In genomic region chr1:33169290-33170055, GRCh38 we compare ENCODE assay signal across 11 cellular contexts. TPM values are rescaled to one million over a fixed set of nuclear protein-coding genes. Genes with fewer than 3 reads are reported as not detected.
DNase-seq lines count a peak whose midpoint lies in the region; ATAC-seq and TF ChIP-seq lines count a peak whose summit lies in the region.
"Had no signal": no experiment of that assay in that cellular context is flagged by ENCODE, and none has a peak within 500 bp of the region (broad histone marks: within the 10 kb centered on the region; RNA-seq: fewer than 3 reads in every experiment).

No MANE protein-coding gene starts in this region.

- intact Hi-C loops in IMR-90 (cut with micrococcal nuclease) (no loop called here), right lobe of liver (cut with DNase I) (no loop called here)

- H3K9me3 ChIP-seq in IMR-90 (ENCODE audit: control insufficient read depth, insufficient read depth, low read length) (0 out of 2 replicates have a peak, but pooled peaks cover 3% of the 10 kb centered on the region), right lobe of liver (no peaks in the 10 kb centered on the region)
- H3K9me3 ChIP-seq: heart right ventricle had no signal

- H2BK15ac ChIP-seq in IMR-90 (ENCODE audit: low read depth, low read length): no peak overlapping the region

- H3K27ac ChIP-seq in IMR-90 (ENCODE audit: insufficient read depth, low read length) (no peak overlapping the region), right lobe of liver (no peak overlapping the region)

- TF ChIP-seq RAD21 in IMR-90 (IDR thresholded peaks at IDR 0.05; ENCODE audit: low read length): no peak

- DNase-seq in IMR-90: peak; percentile 35
- peak; percentile 72 for DNase-seq in NCI-H774 (lab: John Stamatoyannopoulos, UW)
- DNase-seq in globus pallidus (ENCODE audit: low spot score): peak; percentile 85
- peak; percentile 90 for DNase-seq in pons (ENCODE audit: low spot score)
- DNase-seq in ureter (ENCODE audit: low spot score): no peak
- DNase-seq in GM13977 (ENCODE audit: low spot score): no peak
- DNase-seq in right lobe of liver: no peak
- no peak for DNase-seq in DMS 273 (lab: John Stamatoyannopoulos, UW; ENCODE audit: unreplicated experiment)
- DNase-seq: CD8-positive, alpha-beta T cell; heart right ventricle; OCI-M1 had no signal

- in situ Hi-C loops in IMR-90 (cut with MboI; ENCODE audit: low sequenced_read_pairs): no loop called here
- in situ Hi-C loops in GM13977 (cut with MboI; ENCODE audit: low pct_unique_long_range_greater_than_20kb, low sequenced_read_pairs, unreplicated experiment): no loop called here

- peak overlapping the region; percentile 57 for H2AK9ac ChIP-seq in IMR-90 (replicated peaks; ENCODE audit: low read depth, low read length, poor library complexity)

- peaks cover 11% of the 10 kb centered on the region for H3K4me1 ChIP-seq in IMR-90 (ENCODE audit: control insufficient read depth, insufficient read depth, low read length)
- no peaks in the 10 kb centered on the region for H3K4me1 ChIP-seq in right lobe of liver

- peaks cover 16% of the 10 kb centered on the region; the same call in 1 of the 2 replicates for H3K36me3 ChIP-seq in IMR-90 (ENCODE audit: control insufficient read depth, insufficient read depth, low read length)
- H3K36me3 ChIP-seq in right lobe of liver: no peaks in the 10 kb centered on the region

- no peaks in the 10 kb centered on the region for H3K27me3 ChIP-seq in IMR-90 (ENCODE audit: control insufficient read depth, insufficient read depth, low read length)
- no peaks in the 10 kb centered on the region for H3K27me3 ChIP-seq in right lobe of liver
- H3K27me3 ChIP-seq: heart right ventricle had no signal

- peak overlapping the region in 1 of 2 experiments; percentile 63; a peak in 1 of 4 replicates for H4K8ac ChIP-seq in IMR-90 (ENCODE audit: low read depth in 2 of 2, low read length in 2 of 2)

- CTCF ChIA-PET in IMR-90 (lab: Yijun Ruan, JAX): interaction anchor here (1.1 kb wide), 1 partner anchor 195 kb away, joined by 3 read pairs; no protein-coding TSS in a partner anchor

- H3K4ac ChIP-seq in IMR-90 (ENCODE audit: low read depth, low read length): peak overlapping the region; percentile 76

- peak overlapping the region; percentile 13; the same call in 1 of the 2 replicates for H4K91ac ChIP-seq in IMR-90 (ENCODE audit: insufficient read depth, low read depth, low read length)

- peak overlapping the region; percentile 63; the same call in 1 of the 2 replicates for H3K14ac ChIP-seq in IMR-90 (replicated peaks; ENCODE audit: low read depth, low read length)

- no peak overlapping the region for H3K9ac ChIP-seq in IMR-90 (ENCODE audit: low read depth, low read length)

- 0 out of 2 replicates have a peak, but pooled peaks cover 4% of the 10 kb centered on the region for H4K20me1 ChIP-seq in IMR-90 (ENCODE audit: insufficient read depth, low read length)

- WGBS in IMR-90 (ENCODE audit: extremely low coverage in 2 of 2, insufficient read length in 1 of 2), 2 experiments: 42% methylated on average over 7 of the region's 11 CpGs; no CpG with 5 or more reads in 1 of the 2 experiments
- 75% methylated on average over 9 of the region's 11 CpGs for WGBS in right lobe of liver (ENCODE audit: insufficient coverage, low coverage, low lambda C conversion rate, missing lambda C conversion rate)

- no peak overlapping the region for H3K18ac ChIP-seq in IMR-90 (ENCODE audit: low read depth, low read length)

- ATAC-seq in IMR-90 (ENCODE audit: low read depth): peak; percentile 62
- ATAC-seq in right lobe of liver: no peak
- ATAC-seq: CD8-positive, alpha-beta T cell had no signal

- H3K79me1 ChIP-seq in IMR-90 (ENCODE audit: low read depth in 1 of 2, low read length in 2 of 2): peaks cover 22 to 57% of the 10 kb centered on the region in 2 experiments

- no peak overlapping the region for H3K56ac ChIP-seq in IMR-90 (ENCODE audit: extremely low read depth, insufficient read depth, low read length)

- 0 out of 2 replicates have a peak overlapping the region, but pooled peaks have one; percentile 78 for H2AK5ac ChIP-seq in IMR-90 (ENCODE audit: low read depth, low read length)

- H2AFZ ChIP-seq in IMR-90 (replicated peaks; ENCODE audit: low read length, poor library complexity): peak overlapping the region; percentile 46

- no peak overlapping the region for H3K4me2 ChIP-seq in IMR-90 (ENCODE audit: low read depth, low read length)

- TF ChIP-seq CTCF in IMR-90 (conservative IDR thresholded peaks at IDR 0.05; ENCODE audit: low read depth, low read length) (no peak), GM13977 (IDR thresholded peaks at IDR 0.05; ENCODE audit: extremely low read depth, insufficient read depth, missing control alignments) (no peak), right lobe of liver (IDR thresholded peaks at IDR 0.05) (no peak)

- POLR2A ChIA-PET in IMR-90 (lab: Charles Lee; ENCODE audit: unreplicated experiment): interaction anchor here (0.6 kb wide), 1 partner anchor 12 kb away, joined by 3 read pairs; no protein-coding TSS in a partner anchor

- H3K9me1 ChIP-seq in IMR-90 (ENCODE audit: insufficient read depth, low read length): peaks cover 15% of the 10 kb centered on the region

- no TSS peak for BruUV-seq in IMR-90 (replicated peaks; lab: Mats Ljungman, UMichigan)

- H2BK120ac ChIP-seq in IMR-90 (ENCODE audit: low read depth, low read length): peak overlapping the region; percentile 46; the same call in 1 of the 2 replicates

- no peak overlapping the region for H4K5ac ChIP-seq in IMR-90 (ENCODE audit: low read depth, low read length)

- no peak overlapping the region for H2BK20ac ChIP-seq in IMR-90 (ENCODE audit: low read depth, low read length)

- dilution Hi-C loops in IMR-90 (cut with HindIII; ENCODE audit: low sequenced_read_pairs, unreplicated experiment): no loop called here

- H2BK5ac ChIP-seq in IMR-90 (ENCODE audit: low read depth, low read length, poor library complexity, severe bottlenecking): no peak overlapping the region

- H3K4me3 ChIP-seq in IMR-90 (ENCODE audit: insufficient read depth, low read depth, low read length) (no peak overlapping the region), right lobe of liver (no peak overlapping the region)
- H3K4me3 ChIP-seq: heart right ventricle had no signal

- no peak for TF ChIP-seq POLR2A in IMR-90 (IDR thresholded peaks at IDR 0.05; ENCODE audit: low read depth, low read length)
- TF ChIP-seq POLR2A in right lobe of liver (IDR thresholded peaks at IDR 0.05): no peak

- peak overlapping the region; percentile 31; the same call in 1 of the 2 replicates for H3K23ac ChIP-seq in IMR-90 (ENCODE audit: low read depth, low read length)

TF ChIP-seq in IMR-90, 13 proteins besides CTCF, POLR2A, EP300 and RAD21:
- TF ChIP-seq FOS (IDR thresholded peaks at IDR 0.05; ENCODE audit: low read depth, low read length) (no peak), MAZ (IDR thresholded peaks at IDR 0.05; ENCODE audit: borderline replicate concordance, low read depth, low read length) (no peak), RCOR1 (IDR thresholded peaks at IDR 0.05; ENCODE audit: insufficient replicate concordance, low read length) (no peak), CHD1 (IDR thresholded peaks at IDR 0.05; ENCODE audit: low read depth, low read length) (no peak), BHLHE40 (IDR thresholded peaks at IDR 0.05; ENCODE audit: low read depth, low read length) (no peak)
- TF ChIP-seq, protein P1, sequence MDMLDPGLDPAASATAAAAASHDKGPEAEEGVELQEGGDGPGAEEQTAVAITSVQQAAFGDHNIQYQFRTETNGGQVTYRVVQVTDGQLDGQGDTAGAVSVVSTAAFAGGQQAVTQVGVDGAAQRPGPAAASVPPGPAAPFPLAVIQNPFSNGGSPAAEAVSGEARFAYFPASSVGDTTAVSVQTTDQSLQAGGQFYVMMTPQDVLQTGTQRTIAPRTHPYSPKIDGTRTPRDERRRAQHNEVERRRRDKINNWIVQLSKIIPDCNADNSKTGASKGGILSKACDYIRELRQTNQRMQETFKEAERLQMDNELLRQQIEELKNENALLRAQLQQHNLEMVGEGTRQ (IDR thresholded peaks at IDR 0.05; ENCODE audit: low read depth, low read length): no peak

RNA-seq across cellular contexts. Expression of gene TRIM62, which starts 12.4 kb away (rescaled TPM):
- 2.8 and 3.0 TPM in 2 replicates for total RNA-seq in IMR-90 (2012; rRNA removed)
- 11.1 and 12.8 TPM in 2 replicates for polyA plus RNA-seq in IMR-90 (2012; rRNA removed)
- 4.8 and 18.3 TPM in 2 replicates for polyA plus RNA-seq in IMR-90 (2012; cell fraction: cytosol; rRNA removed)
- 25.0 and 36.8 TPM in 2 replicates for polyA plus RNA-seq in IMR-90 (2012; cell fraction: nucleus; rRNA removed; ENCODE audit: low replicate concordance)
- total RNA-seq in ureter: 16.1 TPM
- 1 to 10 TPM; 1.1 to 2.4 (median 1.7) TPM for total RNA-seq in right lobe of liver

Comparison
In these comparisons a context has a peak if more than half of its experiments do, and no peak if none do; other contexts are left out.
1. DNase-seq: peak in IMR-90 (single experiment), NCI-H774 (single experiment), globus pallidus (single experiment) and pons (single experiment); none in ureter (single experiment), GM13977 (single experiment), right lobe of liver (0 of 3) and DMS 273 (single experiment).